ENCODE assay signal across 14 cellular contexts in genomic region chr5:96691503-96692303, GRCh38. TPM values are rescaled to one million over a fixed set of nuclear protein-coding genes. Genes with fewer than 3 reads are reported as not detected.
A peak's percentile ranks its signal among the peaks of the same experiment; 100 is the strongest.
DNase-seq lines count a peak whose midpoint lies in the region; ATAC-seq, FAIRE-seq and TF ChIP-seq lines count a peak whose summit lies in the region.
"Had no signal": no experiment of that assay in that cellular context is flagged by ENCODE, and none has a peak within 500 bp of the region (broad histone marks: within the 10 kb centered on the region; RNA-seq: fewer than 3 reads in every experiment).

No MANE protein-coding gene starts in this region.

- peaks cover 45% of the 10 kb centered on the region for H3K79me2 ChIP-seq in Karpas-422 (ENCODE audit: low read length)

- H3K9ac ChIP-seq in Karpas-422 (ENCODE audit: low read length): no peak overlapping the region

- H3K4me3 ChIP-seq in left lung (no peak overlapping the region), Karpas-422 (ENCODE audit: low read length) (no peak overlapping the region)
- H3K4me3 ChIP-seq: heart left ventricle, thoracic aorta had no signal

- H3K27ac ChIP-seq in left lung (peak overlapping the region in 1 of 2 donors; percentile 42), Karpas-422 (ENCODE audit: low read length) (no peak overlapping the region)
- H3K27ac ChIP-seq: heart left ventricle, thoracic aorta had no signal

- H3K36me3 ChIP-seq in left lung (peaks cover 0 to 9% of the 10 kb centered on the region in 2 donors), Karpas-422 (ENCODE audit: insufficient read depth, low read length) (no peaks in the 10 kb centered on the region)

- ATAC-seq in Right ventricle myocardium superior (ENCODE audit: poor library complexity) (peak; percentile 49), Right ventricle myocardium inferior (no peak), left lung (peak; percentile 75)
- ATAC-seq: activated naive CD4-positive, alpha-beta T cell treated with anti-CD3 and anti-CD28 coated beads, Interleukin-2, amount 50 U/mL, for 72 hours had no signal

- no peak overlapping the region for H3K4me3 Mint-ChIP-seq in chondrocyte (ENCODE audit: unreplicated experiment)
- H3K4me3 Mint-ChIP-seq in type B pancreatic cell: no peak overlapping the region

- H3K36me3 Mint-ChIP-seq in chondrocyte (ENCODE audit: low read depth) (peaks cover 3% of the 10 kb centered on the region), type B pancreatic cell (no peaks in the 10 kb centered on the region)
- H3K36me3 Mint-ChIP-seq: activated naive CD4-positive, alpha-beta T cell treated with anti-CD3 and anti-CD28 coated beads, Interleukin-2, amount 50 U/mL, for 72 hours had no signal

- DNase-seq in Right ventricle myocardium superior (no peak), Right ventricle myocardium inferior (ENCODE audit: missing footprints) (no peak), chondrocyte (ENCODE audit: low spot score) (no peak), left lung (no peak), type B pancreatic cell (ENCODE audit: extremely low spot score, unreplicated experiment) (no peak), pons (ENCODE audit: low spot score) (no peak), Karpas-422 (no peak), HTR-8/SVneo (ENCODE audit: insufficient read length, low spot score) (no peak)
- DNase-seq: activated CD8-positive, alpha-beta memory T cell treated with anti-CD3 and anti-CD28 coated beads, Interleukin-2, amount 50 U/mL, for 4 hours; heart left ventricle; MM.1S had no signal

- peaks cover 6 to 19% of the 10 kb centered on the region in 2 donors for H3K4me1 ChIP-seq in left lung
- H3K4me1 ChIP-seq in Karpas-422 (ENCODE audit: low read length): peaks cover 27% of the 10 kb centered on the region

- H2AFZ ChIP-seq in Karpas-422 (ENCODE audit: low read length): no peak overlapping the region

- intact Hi-C loops in Right ventricle myocardium superior (cut with DNase I): no loop called here
- intact Hi-C loops in Right ventricle myocardium inferior (cut with DNase I): no loop called here
- intact Hi-C loops in left lung (cut with DNase I): no loop called here

- no peaks in the 10 kb centered on the region for H3K9me2 ChIP-seq in Karpas-422 (replicated peaks; ENCODE audit: insufficient read depth, low read length)

- H3K9me3 Mint-ChIP-seq in chondrocyte (ENCODE audit: low read depth) (no peaks in the 10 kb centered on the region), type B pancreatic cell (no peaks in the 10 kb centered on the region)
- H3K9me3 Mint-ChIP-seq: activated naive CD4-positive, alpha-beta T cell treated with anti-CD3 and anti-CD28 coated beads, Interleukin-2, amount 50 U/mL, for 72 hours had no signal

- H4K20me1 ChIP-seq in Karpas-422 (ENCODE audit: insufficient read depth, low read depth, low read length): no peaks in the 10 kb centered on the region

- H3K27me3 Mint-ChIP-seq in chondrocyte (ENCODE audit: low read depth) (no peaks in the 10 kb centered on the region), type B pancreatic cell (no peaks in the 10 kb centered on the region)

- H3K27ac Mint-ChIP-seq in chondrocyte (ENCODE audit: unreplicated experiment): peak overlapping the region; percentile 55
- peak overlapping the region; percentile 62 for H3K27ac Mint-ChIP-seq in type B pancreatic cell
- H3K27ac Mint-ChIP-seq: activated naive CD4-positive, alpha-beta T cell treated with anti-CD3 and anti-CD28 coated beads, Interleukin-2, amount 50 U/mL, for 72 hours had no signal

- H3K4me2 ChIP-seq in Karpas-422 (ENCODE audit: low read depth, low read length, poor library complexity, severe bottlenecking): no peak overlapping the region

- TF ChIP-seq CTCF in chondrocyte (IDR thresholded peaks at IDR 0.05): no peak
- no peak for TF ChIP-seq CTCF in left lung (IDR thresholded peaks at IDR 0.05)
- no peak for TF ChIP-seq CTCF in type B pancreatic cell (conservative IDR thresholded peaks at IDR 0.05)

- H3K27me3 ChIP-seq in left lung: no peaks in the 10 kb centered on the region
- no peaks in the 10 kb centered on the region for H3K27me3 ChIP-seq in Karpas-422 (ENCODE audit: low read length)
- H3K27me3 ChIP-seq: heart left ventricle had no signal

- H3K4me1 Mint-ChIP-seq in chondrocyte (ENCODE audit: low read depth) (peaks cover 24% of the 10 kb centered on the region), type B pancreatic cell (ENCODE audit: unreplicated experiment) (peaks cover 5% of the 10 kb centered on the region)

- FAIRE-seq in HTR-8/SVneo (lab: Jason Lieb, UNC): no peak
- FAIRE-seq: A204.1 had no signal

- no peaks in the 10 kb centered on the region for H3K9me3 ChIP-seq in left lung
- no peaks in the 10 kb centered on the region for H3K9me3 ChIP-seq in Karpas-422 (ENCODE audit: low read length)
- H3K9me3 ChIP-seq: heart left ventricle, thoracic aorta had no signal

RNA-seq across cellular contexts. Expression of gene CAST, which starts 29.5 kb away (rescaled TPM):
- total RNA-seq in Right ventricle myocardium superior (501 TPM), Right ventricle myocardium inferior (461 TPM), chondrocyte (131 to 160 TPM (median 137 TPM) in 3 replicates), left lung (100 to 1,000 TPM; 232 to 264 TPM), type B pancreatic cell (ENCODE audit: low replicate concordance) (239 and 388 TPM in 2 replicates)
- total RNA-seq in Karpas-422 (2014; rRNA removed; shearing (Covaris generic); ENCODE audit: low replicate concordance): 51.3 and 68.2 TPM in 2 replicates
